7 cellular contexts compared by ENCODE assay signal in genomic region chr1:41891403-41891896, GRCh38. TPM values are rescaled to one million over a fixed set of nuclear protein-coding genes. Genes with fewer than 3 reads are reported as not detected.
A peak's percentile ranks its signal among the peaks of the same experiment; 100 is the strongest.
DNase-seq lines count a peak whose midpoint lies in the region; ATAC-seq lines count a peak whose summit lies in the region.

No MANE protein-coding gene starts in this region.

- H3K27ac ChIP-seq in skeletal muscle tissue (ENCODE audit: low read depth, low read length): peak overlapping the region; percentile 84

- H3K9me3 Mint-ChIP-seq in activated T-cell treated with anti-CD3 and anti-CD28 coated beads, Interleukin-2, amount 50 U/mL, for 24 hours: no peaks in the 10 kb centered on the region

- H3K36me3 ChIP-seq in skeletal muscle tissue (ENCODE audit: control insufficient read depth in 3 of 3, insufficient read depth in 3 of 3, low read length in 3 of 3): no peaks in the 10 kb centered on the region

- peaks cover 34 to 64% (median 63%) of the 10 kb centered on the region in 3 donors for H3K4me1 ChIP-seq in skeletal muscle tissue (ENCODE audit: control insufficient read depth in 3 of 3, insufficient read depth in 3 of 3, low read length in 3 of 3)

- no peaks in the 10 kb centered on the region for H3K27me3 Mint-ChIP-seq in activated T-cell treated with anti-CD3 and anti-CD28 coated beads, Interleukin-2, amount 50 U/mL, for 24 hours

- H3K27me3 ChIP-seq in skeletal muscle tissue (ENCODE audit: control insufficient read depth in 3 of 3, insufficient read depth in 3 of 3, low read length in 3 of 3): no peaks in the 10 kb centered on the region

- peak; percentile 76 for ATAC-seq in GM18858 (IDR thresholded peaks at IDR 0.05; ENCODE audit: unreplicated experiment)
- ATAC-seq in HG02870 (IDR thresholded peaks at IDR 0.05; ENCODE audit: unreplicated experiment): peak; percentile 82
- peak; percentile 69 for ATAC-seq in Right ventricle myocardium superior (ENCODE audit: poor library complexity)

- peak overlapping the region; percentile 81 for H3K4me3 Mint-ChIP-seq in activated T-cell treated with anti-CD3 and anti-CD28 coated beads, Interleukin-2, amount 50 U/mL, for 24 hours

- no peaks in the 10 kb centered on the region for H3K36me3 Mint-ChIP-seq in activated T-cell treated with anti-CD3 and anti-CD28 coated beads, Interleukin-2, amount 50 U/mL, for 24 hours (ENCODE audit: low read depth)

- peaks cover 57% of the 10 kb centered on the region for H3K4me1 Mint-ChIP-seq in activated T-cell treated with anti-CD3 and anti-CD28 coated beads, Interleukin-2, amount 50 U/mL, for 24 hours (ENCODE audit: low read depth)

- H3K27ac Mint-ChIP-seq in activated T-cell treated with anti-CD3 and anti-CD28 coated beads, Interleukin-2, amount 50 U/mL, for 24 hours: peak overlapping the region; percentile 93

- DNase-seq in NCI-H82 (lab: John Stamatoyannopoulos, UW) (peak; percentile 46), Right ventricle myocardium superior (peak; percentile 50), GF-D8 (lab: John Stamatoyannopoulos, UW) (no peak)
- peak; percentile 75 for DNase-seq in activated T-cell treated with anti-CD3 and anti-CD28 coated beads, Interleukin-2, amount 50 U/mL, for 24 hours

- H3K9ac ChIP-seq in skeletal muscle tissue (ENCODE audit: low read depth in 1 of 3, low read length in 3 of 3): peak overlapping the region; percentile 71 to 88 (median 84)

- peak overlapping the region; percentile 55 to 78 (median 75) for H3K4me3 ChIP-seq in skeletal muscle tissue (ENCODE audit: low read length in 3 of 3)

- intact Hi-C loops in Right ventricle myocardium superior (cut with DNase I): no loop called here

- no peaks in the 10 kb centered on the region for H3K9me3 ChIP-seq in skeletal muscle tissue (ENCODE audit: control insufficient read depth in 3 of 3, low read length in 3 of 3)

RNA-seq across cellular contexts. Expression of gene HIVEP3, which starts 27.3 kb away (rescaled TPM):
- total RNA-seq in Right ventricle myocardium superior (6.4 TPM), skeletal muscle tissue (0.52 TPM)
